17 cellular contexts compared by ENCODE assay signal in genomic region chr6:3664641-3665041, GRCh38.
DNase-seq lines count a peak whose midpoint lies in the region; ATAC-seq and TF ChIP-seq lines count a peak whose summit lies in the region.
"Had no signal": no experiment of that assay in that cellular context is flagged by ENCODE, and none has a peak within 500 bp of the region (broad histone marks: within the 10 kb centered on the region; RNA-seq: fewer than 3 reads in every experiment).

No MANE protein-coding gene starts in this region.

- H3K4me3 Mint-ChIP-seq in GM23338 (no peak overlapping the region), WTC11 (no peak overlapping the region), immature natural killer cell (no peak overlapping the region)
- no peak overlapping the region for H3K4me3 Mint-ChIP-seq in activated naive CD4-positive, alpha-beta T cell treated with anti-CD3 and anti-CD28 coated beads for 36 hours
- H3K4me3 Mint-ChIP-seq: activated T-helper 1 cell treated with anti-CD3 and anti-CD28 coated beads, Interleukin-12 subunit alpha, Interleukin-12 subunit beta, Interleukin-2, Interleukin-4 antibody, amounts not matched to agents 30 ng/mL and 10 ng/mL and 1 ng/mL, durations not matched to agents 14 hours and 24 hours and 36 hours; stimulated activated effector memory CD8-positive, alpha-beta T cell treated with anti-CD3 and anti-CD28 coated beads, Interleukin-12 subunit alpha, Interleukin-12 subunit beta, amount 100 ng/mL, for 72 hours; T-helper 1 cell treated with Interleukin-12 subunit alpha and Interleukin-12 subunit beta and Interleukin-4 antibody, amounts not matched to agents 30 μg/mL and 1 μg/mL, for 36 hours had no signal

- DNase-seq in GM23338 (ENCODE audit: low spot score) (peak; percentile 6), WTC11 (ENCODE audit: low spot score) (no peak), iris pigment epithelial cell (ENCODE audit: low read depth) (peak; percentile 62), immature natural killer cell (no peak)
- DNase-seq in activated naive CD4-positive, alpha-beta T cell treated with anti-CD3 and anti-CD28 coated beads for 36 hours = no peak
- DNase-seq: activated CD4-positive, alpha-beta T cell treated with anti-CD3 and anti-CD28 coated beads, Interleukin-2, amount 50 U/mL, for 1 hour; MV-4-11; NCI-H524; Peyer's patch had no signal

- H3K4me2 ChIP-seq in GM23338 = peak overlapping the region; percentile 49
- H3K4me2 ChIP-seq: BLaER1 had no signal

- H3K27ac Mint-ChIP-seq in GM23338 (no peak overlapping the region), WTC11 (no peak overlapping the region), immature natural killer cell (no peak overlapping the region)
- no peak overlapping the region for H3K27ac Mint-ChIP-seq in activated naive CD4-positive, alpha-beta T cell treated with anti-CD3 and anti-CD28 coated beads for 36 hours
- H3K27ac Mint-ChIP-seq: activated T-helper 1 cell treated with anti-CD3 and anti-CD28 coated beads, Interleukin-12 subunit alpha, Interleukin-12 subunit beta, Interleukin-2, Interleukin-4 antibody, amounts not matched to agents 30 ng/mL and 10 ng/mL and 1 ng/mL, durations not matched to agents 14 hours and 24 hours and 36 hours; stimulated activated effector memory CD8-positive, alpha-beta T cell treated with anti-CD3 and anti-CD28 coated beads, Interleukin-12 subunit alpha, Interleukin-12 subunit beta, amount 100 ng/mL, for 72 hours; T-helper 1 cell treated with Interleukin-12 subunit alpha and Interleukin-12 subunit beta and Interleukin-4 antibody, amounts not matched to agents 30 μg/mL and 1 μg/mL, for 36 hours had no signal

- H3F3A ChIP-seq in GM23338 (replicated peaks; ENCODE audit: low read depth) = no peaks in the 10 kb centered on the region

- no peaks in the 10 kb centered on the region for H3K36me3 ChIP-seq in GM23338 (ENCODE audit: insufficient read depth)
- H3K36me3 ChIP-seq in rectal smooth muscle tissue (ENCODE audit: control insufficient read depth, insufficient read depth, low read length) = no peaks in the 10 kb centered on the region
- H3K36me3 ChIP-seq: BLaER1, Peyer's patch had no signal

- peaks cover 12% of the 10 kb centered on the region; the same call in 1 of the 2 replicates for H3K9me2 ChIP-seq in GM23338 (ENCODE audit: insufficient read depth)

- H3K79me2 ChIP-seq in GM23338 (replicated peaks; ENCODE audit: insufficient read depth) = no peaks in the 10 kb centered on the region

- no peaks in the 10 kb centered on the region for H3K27me3 ChIP-seq in GM23338 (ENCODE audit: insufficient read depth)
- no peaks in the 10 kb centered on the region for H3K27me3 ChIP-seq in rectal smooth muscle tissue (ENCODE audit: control insufficient read depth, insufficient read depth, low read length)
- H3K27me3 ChIP-seq: BLaER1, Peyer's patch had no signal

- H3K9me3 Mint-ChIP-seq in GM23338 (peaks cover 18% of the 10 kb centered on the region), WTC11 (peaks cover 31% of the 10 kb centered on the region), immature natural killer cell (peaks cover 0 to 4% (median 0%) of the 10 kb centered on the region in 6 donors)
- no peaks in the 10 kb centered on the region for H3K9me3 Mint-ChIP-seq in activated naive CD4-positive, alpha-beta T cell treated with anti-CD3 and anti-CD28 coated beads for 36 hours
- H3K9me3 Mint-ChIP-seq: activated T-helper 1 cell treated with anti-CD3 and anti-CD28 coated beads, Interleukin-12 subunit alpha, Interleukin-12 subunit beta, Interleukin-2, Interleukin-4 antibody, amounts not matched to agents 30 ng/mL and 10 ng/mL and 1 ng/mL, durations not matched to agents 14 hours and 24 hours and 36 hours had no signal

- ATAC-seq in GM23338 = peak; percentile 39
- ATAC-seq in WTC11 = peak; percentile 20; the same call in 1 of the 2 replicates
- ATAC-seq in HG03457 (IDR thresholded peaks at IDR 0.05; ENCODE audit: unreplicated experiment) = no peak
- no peak for ATAC-seq in GM21786 (IDR thresholded peaks at IDR 0.05; ENCODE audit: unreplicated experiment)
- ATAC-seq: HCT116; stimulated activated effector memory CD8-positive, alpha-beta T cell treated with anti-CD3 and anti-CD28 coated beads, Interleukin-12 subunit alpha, Interleukin-12 subunit beta, amount 100 ng/mL, for 72 hours had no signal

- no peak overlapping the region for H3K9ac ChIP-seq in rectal smooth muscle tissue (ENCODE audit: low read length)
- H3K9ac ChIP-seq: BLaER1 had no signal

- H2AFZ ChIP-seq in GM23338 = peak overlapping the region; percentile 92

- CTCF ChIA-PET in WTC11 (lab: Charles Lee) = interaction anchor here (1.6 kb wide), 1 partner anchor 184 kb away, joined by 3 read pairs; the partner anchor contains the start of gene FAM50B
- CTCF ChIA-PET in activated naive CD4-positive, alpha-beta T cell treated with anti-CD3 and anti-CD28 coated beads for 36 hours (lab: Charles Lee) = no interaction called here

- H3K27me3 Mint-ChIP-seq in GM23338 (ENCODE audit: insufficient read depth, low read depth, poor library complexity) = peaks cover 4% of the 10 kb centered on the region
- H3K27me3 Mint-ChIP-seq in WTC11 (ENCODE audit: low read depth) = no peaks in the 10 kb centered on the region; the same call in none of the 2 replicates
- peaks cover 0 to 2% (median 1%) of the 10 kb centered on the region in 3 donors for H3K27me3 Mint-ChIP-seq in immature natural killer cell (ENCODE audit: low read depth in 3 of 3)
- no peaks in the 10 kb centered on the region for H3K27me3 Mint-ChIP-seq in activated naive CD4-positive, alpha-beta T cell treated with anti-CD3 and anti-CD28 coated beads for 36 hours (ENCODE audit: low read depth)

- H3K27ac ChIP-seq in GM23338 (ENCODE audit: low read depth) (no peak overlapping the region), rectal smooth muscle tissue (ENCODE audit: low read depth, low read length) (peak overlapping the region; percentile 51)
- H3K27ac ChIP-seq: BLaER1, Peyer's patch had no signal

- TF ChIP-seq CTCF in GM23338 (conservative IDR thresholded peaks at IDR 0.05; ENCODE audit: low read depth in 2 of 2) (no peak), WTC11 (IDR thresholded peaks at IDR 0.05) (no peak)

- intact Hi-C loops in activated naive CD4-positive, alpha-beta T cell treated with anti-CD3 and anti-CD28 coated beads for 36 hours (cut with micrococcal nuclease) = no loop called here

- H3K4me1 ChIP-seq in GM23338 (ENCODE audit: insufficient read depth) = peaks cover 17% of the 10 kb centered on the region
- H3K4me1 ChIP-seq in rectal smooth muscle tissue (ENCODE audit: control insufficient read depth, insufficient read depth, low read length) = peaks cover 18% of the 10 kb centered on the region
- H3K4me1 ChIP-seq: BLaER1 had no signal

- POLR2A ChIA-PET in WTC11 (lab: Charles Lee) = interaction anchor here (0.5 kb wide), 1 partner anchor 9 kb away, joined by 3 read pairs; no protein-coding TSS in a partner anchor

- H3K4me1 Mint-ChIP-seq in GM23338 (peaks cover 19% of the 10 kb centered on the region), WTC11 (peaks cover 23% of the 10 kb centered on the region), immature natural killer cell (no peaks in the 10 kb centered on the region)
- no peaks in the 10 kb centered on the region for H3K4me1 Mint-ChIP-seq in activated naive CD4-positive, alpha-beta T cell treated with anti-CD3 and anti-CD28 coated beads for 36 hours (ENCODE audit: low read depth)
- H3K4me1 Mint-ChIP-seq: stimulated activated effector memory CD8-positive, alpha-beta T cell treated with anti-CD3 and anti-CD28 coated beads, Interleukin-12 subunit alpha, Interleukin-12 subunit beta, amount 100 ng/mL, for 72 hours had no signal

- H3K4me3 ChIP-seq in GM23338 (no peak overlapping the region), rectal smooth muscle tissue (ENCODE audit: low read length) (no peak overlapping the region)
- H3K4me3 ChIP-seq: BLaER1, Peyer's patch had no signal

- H3K36me3 Mint-ChIP-seq in GM23338 (ENCODE audit: low read depth) (peaks cover 11% of the 10 kb centered on the region), WTC11 (peaks cover 11% of the 10 kb centered on the region), immature natural killer cell (no peaks in the 10 kb centered on the region)
- no peaks in the 10 kb centered on the region for H3K36me3 Mint-ChIP-seq in activated naive CD4-positive, alpha-beta T cell treated with anti-CD3 and anti-CD28 coated beads for 36 hours (ENCODE audit: low read depth)
- H3K36me3 Mint-ChIP-seq: stimulated activated effector memory CD8-positive, alpha-beta T cell treated with anti-CD3 and anti-CD28 coated beads, Interleukin-12 subunit alpha, Interleukin-12 subunit beta, amount 100 ng/mL, for 72 hours had no signal

- H4K20me1 ChIP-seq in GM23338 (replicated peaks; ENCODE audit: insufficient read depth) = no peaks in the 10 kb centered on the region
- H4K20me1 ChIP-seq: BLaER1 had no signal

TF ChIP-seq in WTC11, 78 proteins besides CTCF, POLR2A, EP300 and RAD21:
- no peak for TF ChIP-seq NR3C1 (CRISPR knock-in tag; conservative IDR thresholded peaks at IDR 0.05; ENCODE audit: low read depth)
- TF ChIP-seq NFYB (CRISPR knock-in tag; conservative IDR thresholded peaks at IDR 0.05; ENCODE audit: low read depth) = no peak
- TF ChIP-seq, protein P1, sequence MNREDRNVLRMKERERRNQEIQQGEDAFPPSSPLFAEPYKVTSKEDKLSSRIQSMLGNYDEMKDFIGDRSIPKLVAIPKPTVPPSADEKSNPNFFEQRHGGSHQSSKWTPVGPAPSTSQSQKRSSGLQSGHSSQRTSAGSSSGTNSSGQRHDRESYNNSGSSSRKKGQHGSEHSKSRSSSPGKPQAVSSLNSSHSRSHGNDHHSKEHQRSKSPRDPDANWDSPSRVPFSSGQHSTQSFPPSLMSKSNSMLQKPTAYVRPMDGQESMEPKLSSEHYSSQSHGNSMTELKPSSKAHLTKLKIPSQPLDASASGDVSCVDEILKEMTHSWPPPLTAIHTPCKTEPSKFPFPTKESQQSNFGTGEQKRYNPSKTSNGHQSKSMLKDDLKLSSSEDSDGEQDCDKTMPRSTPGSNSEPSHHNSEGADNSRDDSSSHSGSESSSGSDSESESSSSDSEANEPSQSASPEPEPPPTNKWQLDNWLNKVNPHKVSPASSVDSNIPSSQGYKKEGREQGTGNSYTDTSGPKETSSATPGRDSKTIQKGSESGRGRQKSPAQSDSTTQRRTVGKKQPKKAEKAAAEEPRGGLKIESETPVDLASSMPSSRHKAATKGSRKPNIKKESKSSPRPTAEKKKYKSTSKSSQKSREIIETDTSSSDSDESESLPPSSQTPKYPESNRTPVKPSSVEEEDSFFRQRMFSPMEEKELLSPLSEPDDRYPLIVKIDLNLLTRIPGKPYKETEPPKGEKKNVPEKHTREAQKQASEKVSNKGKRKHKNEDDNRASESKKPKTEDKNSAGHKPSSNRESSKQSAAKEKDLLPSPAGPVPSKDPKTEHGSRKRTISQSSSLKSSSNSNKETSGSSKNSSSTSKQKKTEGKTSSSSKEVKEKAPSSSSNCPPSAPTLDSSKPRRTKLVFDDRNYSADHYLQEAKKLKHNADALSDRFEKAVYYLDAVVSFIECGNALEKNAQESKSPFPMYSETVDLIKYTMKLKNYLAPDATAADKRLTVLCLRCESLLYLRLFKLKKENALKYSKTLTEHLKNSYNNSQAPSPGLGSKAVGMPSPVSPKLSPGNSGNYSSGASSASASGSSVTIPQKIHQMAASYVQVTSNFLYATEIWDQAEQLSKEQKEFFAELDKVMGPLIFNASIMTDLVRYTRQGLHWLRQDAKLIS (CRISPR knock-in tag; IDR thresholded peaks at IDR 0.05; ENCODE audit: borderline replicate concordance) = no peak
- TF ChIP-seq ZNF232 (CRISPR knock-in tag; IDR thresholded peaks at IDR 0.05) = no peak

Comparison
In these comparisons a context has a peak if more than half of its experiments do, and no peak if none do; other contexts are left out.
1. ATAC-seq: peak in GM23338 (single experiment) and WTC11 (single experiment); none in HG03457 (single experiment) and GM21786 (single experiment).
2. DNase-seq: peak in GM23338 (single experiment) and iris pigment epithelial cell (single experiment); none in WTC11 (single experiment), immature natural killer cell (0 of 3) and activated naive CD4-positive, alpha-beta T cell treated with anti-CD3 and anti-CD28 coated beads for 36 hours (single experiment).